ENCODE assay signal across 15 cellular contexts in the genomic region with DNA sequence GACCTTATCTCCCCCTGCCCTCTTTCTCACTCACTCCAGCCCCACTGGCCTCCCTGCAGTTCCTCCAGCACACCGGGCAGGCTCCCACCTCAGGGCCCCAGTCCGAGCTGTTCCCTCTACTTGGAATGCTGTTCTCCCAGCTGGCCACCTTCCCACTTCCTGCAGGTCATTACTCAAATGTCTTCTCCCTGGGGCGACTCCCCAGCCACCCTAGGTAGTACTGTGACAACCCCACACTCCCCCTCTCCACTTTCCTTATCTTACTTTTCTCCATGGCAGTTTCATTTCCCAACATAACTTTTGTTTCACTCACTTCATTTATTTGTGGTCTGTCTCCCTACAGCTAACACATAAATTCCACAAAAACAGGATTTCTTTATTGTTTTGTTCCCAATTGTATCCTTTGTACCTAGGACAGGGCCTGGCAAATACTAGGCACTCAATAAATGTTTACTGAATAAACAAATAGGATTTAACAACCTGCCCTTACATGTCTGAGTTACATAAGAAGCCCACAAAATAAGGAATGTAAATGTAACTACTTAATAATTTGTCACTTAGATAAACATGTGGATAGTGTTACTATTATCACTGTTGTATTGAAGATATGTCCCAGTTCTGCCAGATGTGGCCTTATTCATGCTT.
DNase-seq lines count a peak whose midpoint lies in the region; ATAC-seq and FAIRE-seq lines count a peak whose summit lies in the region.
"Had no signal": no experiment of that assay in that cellular context is flagged by ENCODE, and none has a peak within 500 bp of the region (broad histone marks: within the 10 kb centered on the region; RNA-seq: fewer than 3 reads in every experiment).

No MANE protein-coding gene starts in this region.

- no peak for ATAC-seq in stimulated activated naive B cell treated with anti-CD40 and anti-IgM and Interleukin-4, amounts not matched to agents 10 μg/mL and 1 μg/mL and 100 μg/mL, for 72 hours (replicated peaks)
- ATAC-seq: activated CD8-positive, alpha-beta memory T cell treated with anti-CD3 and anti-CD28 coated beads, Interleukin-2, amount 10 ng/mL, durations not matched to agents 7 days and 5 days had no signal

- no peak for FAIRE-seq in GM19239 (lab: Jason Lieb, UNC)
- FAIRE-seq: small intestine had no signal

- H3K9me3 Mint-ChIP-seq in immature natural killer cell, result no peaks in the 10 kb centered on the region
- H3K9me3 Mint-ChIP-seq in stimulated activated naive B cell treated with anti-CD40 and anti-IgM and Interleukin-4, amounts not matched to agents 10 μg/mL and 1 μg/mL and 100 μg/mL, for 72 hours, result no peaks in the 10 kb centered on the region

- peak overlapping the region in 5 of 6 donors; percentile 18 to 71 (median 51) for H3K27ac Mint-ChIP-seq in immature natural killer cell
- peak overlapping the region; percentile 39 for H3K27ac Mint-ChIP-seq in stimulated activated naive B cell treated with anti-CD40 and anti-IgM and Interleukin-4, amounts not matched to agents 10 μg/mL and 1 μg/mL and 100 μg/mL, for 72 hours
- H3K27ac Mint-ChIP-seq: activated CD8-positive, alpha-beta memory T cell treated with anti-CD3 and anti-CD28 coated beads, Interleukin-2, amount 10 ng/mL, durations not matched to agents 7 days and 5 days; activated naive CD8-positive, alpha-beta T cell treated with anti-CD3 and anti-CD28 coated beads, Interleukin-2, amount 10 ng/mL, durations not matched to agents 7 days and 5 days had no signal

- DNase-seq in NCI-H510A treated with DMSO at 0.1 percent for 48 hours (lab: John Stamatoyannopoulos, UW) (peak; percentile 21), NCI-H510A (lab: John Stamatoyannopoulos, UW) (no peak), SHP77 treated with DMSO at 0.1 percent for 48 hours (lab: John Stamatoyannopoulos, UW) (peak; percentile 45), immature natural killer cell (no peak), NCI-H1694 treated with DMSO at 0.1 percent for 48 hours (lab: John Stamatoyannopoulos, UW) (no peak), DMS153 treated with DMSO at 0.1 percent for 48 hours (lab: John Stamatoyannopoulos, UW; ENCODE audit: unreplicated experiment) (no peak), GM19239 (ENCODE audit: insufficient read length, low spot score) (no peak)
- DNase-seq in stimulated activated naive B cell treated with anti-CD40 and anti-IgM and Interleukin-4, amounts not matched to agents 10 μg/mL and 1 μg/mL and 100 μg/mL, for 72 hours, result no peak
- DNase-seq: 8988T; activated CD8-positive, alpha-beta memory T cell treated with anti-CD3 and anti-CD28 coated beads, Interleukin-2, amount 10 ng/mL, durations not matched to agents 7 days and 5 days; activated naive CD8-positive, alpha-beta T cell treated with anti-CD3 and anti-CD28 coated beads, Interleukin-2, amount 10 ng/mL, durations not matched to agents 7 days and 5 days; COR-L47; NCI-H526; small intestine; WERI-Rb-1 had no signal

- H3K36me3 Mint-ChIP-seq in immature natural killer cell, result no peaks in the 10 kb centered on the region
- H3K36me3 Mint-ChIP-seq in stimulated activated naive B cell treated with anti-CD40 and anti-IgM and Interleukin-4, amounts not matched to agents 10 μg/mL and 1 μg/mL and 100 μg/mL, for 72 hours, result peaks cover 12 to 35% of the 10 kb centered on the region in 2 donors
- H3K36me3 Mint-ChIP-seq: activated CD8-positive, alpha-beta memory T cell treated with anti-CD3 and anti-CD28 coated beads, Interleukin-2, amount 10 ng/mL, durations not matched to agents 7 days and 5 days; activated naive CD8-positive, alpha-beta T cell treated with anti-CD3 and anti-CD28 coated beads, Interleukin-2, amount 10 ng/mL, durations not matched to agents 7 days and 5 days had no signal

- H3K4me1 Mint-ChIP-seq in immature natural killer cell, result peaks cover 67 to 79% of the 10 kb centered on the region in 2 donors
- peaks cover 36 to 53% of the 10 kb centered on the region in 2 donors for H3K4me1 Mint-ChIP-seq in stimulated activated naive B cell treated with anti-CD40 and anti-IgM and Interleukin-4, amounts not matched to agents 10 μg/mL and 1 μg/mL and 100 μg/mL, for 72 hours

- H3K4me3 Mint-ChIP-seq in immature natural killer cell, result peak overlapping the region in 1 of 5 donors; percentile 41
- H3K4me3 Mint-ChIP-seq in stimulated activated naive B cell treated with anti-CD40 and anti-IgM and Interleukin-4, amounts not matched to agents 10 μg/mL and 1 μg/mL and 100 μg/mL, for 72 hours, result no peak overlapping the region
- H3K4me3 Mint-ChIP-seq: activated CD8-positive, alpha-beta memory T cell treated with anti-CD3 and anti-CD28 coated beads, Interleukin-2, amount 10 ng/mL, durations not matched to agents 7 days and 5 days; activated naive CD8-positive, alpha-beta T cell treated with anti-CD3 and anti-CD28 coated beads, Interleukin-2, amount 10 ng/mL, durations not matched to agents 7 days and 5 days had no signal

- no peaks in the 10 kb centered on the region for H3K27me3 Mint-ChIP-seq in immature natural killer cell (ENCODE audit: low read depth in 3 of 3)
- H3K27me3 Mint-ChIP-seq in stimulated activated naive B cell treated with anti-CD40 and anti-IgM and Interleukin-4, amounts not matched to agents 10 μg/mL and 1 μg/mL and 100 μg/mL, for 72 hours, result no peaks in the 10 kb centered on the region
- H3K27me3 Mint-ChIP-seq: activated naive CD8-positive, alpha-beta T cell treated with anti-CD3 and anti-CD28 coated beads, Interleukin-2, amount 10 ng/mL, durations not matched to agents 7 days and 5 days had no signal

Comparison
In these comparisons a context has a peak if more than half of its experiments do, and no peak if none do; other contexts are left out.
1. DNase-seq: peak in NCI-H510A treated with DMSO at 0.1 percent for 48 hours (single experiment) and SHP77 treated with DMSO at 0.1 percent for 48 hours (single experiment); none in NCI-H510A (single experiment), immature natural killer cell (0 of 3), stimulated activated naive B cell treated with anti-CD40 and anti-IgM and Interleukin-4, amounts not matched to agents 10 μg/mL and 1 μg/mL and 100 μg/mL, for 72 hours (single experiment), NCI-H1694 treated with DMSO at 0.1 percent for 48 hours (single experiment), DMS153 treated with DMSO at 0.1 percent for 48 hours (single experiment) and GM19239 (single experiment).